Comparison of ENCODE assay signal across 8 cellular contexts in genomic region chr12:45234134-45234865, GRCh38. TPM values are rescaled to one million over a fixed set of nuclear protein-coding genes. Genes with fewer than 3 reads are reported as not detected.
DNase-seq lines count a peak whose midpoint lies in the region; ATAC-seq, FAIRE-seq and TF ChIP-seq lines count a peak whose summit lies in the region.

No MANE protein-coding gene starts in this region.

- no peaks in the 10 kb centered on the region for H3K27me3 ChIP-seq in ascending aorta
- no peaks in the 10 kb centered on the region for H3K27me3 ChIP-seq in small intestine (ENCODE audit: control insufficient read depth in 2 of 2, insufficient read depth in 2 of 2, low read length in 2 of 2)

- FAIRE-seq in HTR-8/SVneo (lab: Jason Lieb, UNC) (no peak), small intestine (lab: Jason Lieb, UNC) (no peak)

- peak; percentile 79 for DNase-seq in HTR-8/SVneo (ENCODE audit: insufficient read length, low spot score)
- DNase-seq in ascending aorta (ENCODE audit: low spot score in 2 of 2): peak in 1 of 2 donors; percentile 81
- peak; percentile 64 for DNase-seq in iPS DF 19.7 (ENCODE audit: low read depth, low spot score)
- DNase-seq in small intestine: peak; percentile 21
- no peak for DNase-seq in stimulated activated naive CD4-positive, alpha-beta T cell (lab: John Stamatoyannopoulos, UW)

- peak overlapping the region; percentile 85 to 91 for H3K27ac ChIP-seq in ascending aorta
- H3K27ac ChIP-seq in small intestine (ENCODE audit: low read depth in 1 of 2, low read length in 1 of 2): peak overlapping the region in 1 of 2 donors; percentile 83

- no peaks in the 10 kb centered on the region for H3K36me3 ChIP-seq in ascending aorta
- H3K36me3 ChIP-seq in small intestine (ENCODE audit: control insufficient read depth in 2 of 2, insufficient read depth in 2 of 2, low read length in 2 of 2): peaks cover 0 to 3% of the 10 kb centered on the region in 2 donors

- H3K4me1 ChIP-seq in ascending aorta: peaks cover 14 to 59% of the 10 kb centered on the region in 2 donors
- H3K4me1 ChIP-seq in small intestine (ENCODE audit: control insufficient read depth in 2 of 2, insufficient read depth in 1 of 2, low read depth in 1 of 2, low read length in 1 of 2): peaks cover 7 to 11% of the 10 kb centered on the region in 2 donors

- H3K9me3 ChIP-seq in ascending aorta (no peaks in the 10 kb centered on the region), small intestine (ENCODE audit: control insufficient read depth, low read depth) (no peaks in the 10 kb centered on the region)

- WGBS in small intestine, 3 donors: 36 to 55% (median 43%) methylated on average over 4 of the region's 4 CpGs

- TF ChIP-seq CTCF in ascending aorta (IDR thresholded peaks at IDR 0.05): no peak

- intact Hi-C loops in ascending aorta (cut with DNase I): loop anchor here (1.0 to 5.0 kb wide), 4 partner anchors 17 to 493 kb away; partner anchors contain the start of genes ANO6 and ARID2

- ATAC-seq in GM18511 (IDR thresholded peaks at IDR 0.05; ENCODE audit: unreplicated experiment): peak; percentile 47
- no peak for ATAC-seq in GM21576 (IDR thresholded peaks at IDR 0.05; ENCODE audit: unreplicated experiment)
- ATAC-seq in GM21737 (IDR thresholded peaks at IDR 0.05; ENCODE audit: unreplicated experiment): no peak

- H3K4me3 ChIP-seq in ascending aorta (peak overlapping the region; percentile 28 to 30), small intestine (ENCODE audit: low read depth in 1 of 2, low read length in 2 of 2) (no peak overlapping the region)

RNA-seq across cellular contexts. Expression of gene ANO6, which starts 18.4 kb away (rescaled TPM):
- total RNA-seq in ascending aorta: 49.6 TPM
- 10 to 100 TPM; 19.9 to 30.9 (median 28.6) TPM for polyA plus RNA-seq in small intestine

Comparison
In these comparisons a context has a peak if more than half of its experiments do, and no peak if none do; other contexts are left out.
1. DNase-seq: peak in HTR-8/SVneo (single experiment), iPS DF 19.7 (single experiment) and small intestine (single experiment); none in stimulated activated naive CD4-positive, alpha-beta T cell (0 of 6).
2. H3K4me3 ChIP-seq: peak in ascending aorta (2 of 2); none in small intestine (0 of 2).